Comparison of ENCODE assay signal across 15 cellular contexts in genomic region chr4:88276952-88277710, GRCh38. TPM values are rescaled to one million over a fixed set of nuclear protein-coding genes. Genes with fewer than 3 reads are reported as not detected.
DNase-seq lines count a peak whose midpoint lies in the region; ATAC-seq and TF ChIP-seq lines count a peak whose summit lies in the region.
"Had no signal": no experiment of that assay in that cellular context is flagged by ENCODE, and none has a peak within 500 bp of the region (broad histone marks: within the 10 kb centered on the region; RNA-seq: fewer than 3 reads in every experiment).

No MANE protein-coding gene starts in this region.

- H3K79me1 ChIP-seq in H9 (ENCODE audit: insufficient read depth, low read depth, low read length, poor library complexity, severe bottlenecking), result no peaks in the 10 kb centered on the region

- H3K36me3 ChIP-seq in suprapubic skin, result no peaks in the 10 kb centered on the region

- no peak overlapping the region for H4K5ac ChIP-seq in H9 (ENCODE audit: insufficient read length, low read depth, low read length)

- no peak overlapping the region for H3K14ac ChIP-seq in H9 (ENCODE audit: insufficient read depth, low read length)

- H3K27me3 Mint-ChIP-seq in H9 (ENCODE audit: low read depth) (no peaks in the 10 kb centered on the region), T-helper 17 cell (no peaks in the 10 kb centered on the region), nephron (ENCODE audit: low read depth) (no peaks in the 10 kb centered on the region)
- H3K27me3 Mint-ChIP-seq: activated CD4-positive, alpha-beta T cell treated with anti-CD3 and anti-CD28 coated beads for 36 hours; activated naive CD8-positive, alpha-beta T cell treated with anti-CD3 and anti-CD28 coated beads, Interleukin-2, amount 10 ng/mL, durations not matched to agents 7 days and 5 days; effector memory CD8-positive, alpha-beta T cell had no signal

- no peaks in the 10 kb centered on the region for H3K27me3 ChIP-seq in H9 (ENCODE audit: insufficient read depth, low read length)
- H3K27me3 ChIP-seq in suprapubic skin, result no peaks in the 10 kb centered on the region
- H3K27me3 ChIP-seq: cardiac muscle cell, left lung had no signal

- H3K36me3 Mint-ChIP-seq in H9 (ENCODE audit: insufficient read depth in 1 of 3, low read depth in 3 of 3) (peaks cover 19 to 30% (median 23%) of the 10 kb centered on the region in 3 experiments), T-helper 17 cell (ENCODE audit: low read depth) (peaks cover 2% of the 10 kb centered on the region), nephron (ENCODE audit: low read depth) (peaks cover 36% of the 10 kb centered on the region)

- H3K9me3 Mint-ChIP-seq in H9, result peaks cover 12 to 16% of the 10 kb centered on the region in 2 experiments
- no peaks in the 10 kb centered on the region for H3K9me3 Mint-ChIP-seq in nephron
- H3K9me3 Mint-ChIP-seq: effector memory CD8-positive, alpha-beta T cell had no signal

- H3K18ac ChIP-seq in H9 (ENCODE audit: insufficient read length, low read depth, low read length), result no peak overlapping the region

- no peaks in the 10 kb centered on the region for H3K4me1 ChIP-seq in H9 (ENCODE audit: insufficient read depth, low read length)
- no peaks in the 10 kb centered on the region for H3K4me1 ChIP-seq in suprapubic skin

- H3T11ph ChIP-seq in H9 (ENCODE audit: low read length), result peak overlapping the region; percentile 29

- no peaks in the 10 kb centered on the region for H3K79me2 ChIP-seq in H9 (ENCODE audit: insufficient read depth, low read length)

- no peak for TF ChIP-seq CTCF in H9 (conservative IDR thresholded peaks at IDR 0.05)
- TF ChIP-seq CTCF in nephron (IDR thresholded peaks at IDR 0.05; ENCODE audit: unreplicated experiment in 3 of 3), result no peak
- TF ChIP-seq CTCF in suprapubic skin (IDR thresholded peaks at IDR 0.05), result no peak

- H2AFZ ChIP-seq in H9 (ENCODE audit: low read length), result no peak overlapping the region

- H2BK5ac ChIP-seq in H9 (ENCODE audit: insufficient read length, low read length), result no peak overlapping the region

- no peak overlapping the region for H3K4me2 ChIP-seq in H9 (ENCODE audit: insufficient read depth, insufficient read length, low read length)

- peak overlapping the region; percentile 48 for H3K27ac ChIP-seq in H9 (ENCODE audit: insufficient read length, low read depth, low read length)
- H3K27ac ChIP-seq in suprapubic skin, result no peak overlapping the region
- H3K27ac ChIP-seq: cardiac muscle cell, left lung had no signal

- H3K4me1 Mint-ChIP-seq in H9 (peaks cover 25 to 49% of the 10 kb centered on the region in 2 experiments), T-helper 17 cell (peaks cover 33% of the 10 kb centered on the region), nephron (peaks cover 31% of the 10 kb centered on the region)

- ATAC-seq in T-helper 17 cell (no peak), GM18907 (IDR thresholded peaks at IDR 0.05; ENCODE audit: unreplicated experiment) (no peak)
- ATAC-seq: activated CD4-positive, alpha-beta T cell treated with anti-CD3 and anti-CD28 coated beads for 36 hours; effector memory CD8-positive, alpha-beta T cell; left lung had no signal

- TF ChIP-seq POLR2A in suprapubic skin (IDR thresholded peaks at IDR 0.05), result no peak

- no peak for TF ChIP-seq EP300 in suprapubic skin (IDR thresholded peaks at IDR 0.05)

- H2BK120ac ChIP-seq in H9 (ENCODE audit: low read depth, low read length, poor library complexity, severe bottlenecking), result peak overlapping the region; percentile 26

- H3K56ac ChIP-seq in H9 (ENCODE audit: insufficient read length, low read depth, low read length), result no peak overlapping the region

- H3K23ac ChIP-seq in H9 (ENCODE audit: insufficient read length, low read depth, low read length), result no peak overlapping the region

- peak overlapping the region; percentile 26 for H2BK20ac ChIP-seq in H9 (ENCODE audit: low read depth, low read length, poor library complexity, severe bottlenecking)

- no peaks in the 10 kb centered on the region for H4K20me1 ChIP-seq in H9 (ENCODE audit: control insufficient read depth, insufficient read depth, insufficient read length)

- no peak overlapping the region for H4K8ac ChIP-seq in H9 (replicated peaks; ENCODE audit: insufficient read length, low read depth, low read length)

- H3K9me3 ChIP-seq in H9 (ENCODE audit: control insufficient read depth, low read depth, low read length) (peaks cover 8% of the 10 kb centered on the region), T-helper 17 cell (ENCODE audit: control insufficient read depth, low read length, poor library complexity, severe bottlenecking) (no peaks in the 10 kb centered on the region), suprapubic skin (no peaks in the 10 kb centered on the region)
- H3K9me3 ChIP-seq: left lung had no signal

- DNase-seq in COLO829 (ENCODE audit: low spot score) (peak; percentile 51), H9 (no peak), T-helper 17 cell (no peak), NOMO-1 treated with dmso at 0.1 percent for 144 hours (lab: John Stamatoyannopoulos, UW; ENCODE audit: unreplicated experiment) (no peak), suprapubic skin (ENCODE audit: low spot score in 2 of 2) (no peak)
- DNase-seq: activated CD4-positive, alpha-beta T cell treated with anti-CD3 and anti-CD28 coated beads for 36 hours; activated naive CD8-positive, alpha-beta T cell treated with anti-CD3 and anti-CD28 coated beads, Interleukin-2, amount 10 ng/mL, durations not matched to agents 7 days and 5 days; DMS153; effector memory CD8-positive, alpha-beta T cell; left lung; NCI-H1048; RPMI8226 had no signal

- no peak overlapping the region for H3K4me3 ChIP-seq in suprapubic skin
- H3K4me3 ChIP-seq: cardiac muscle cell, left lung had no signal

- H2AK5ac ChIP-seq in H9 (ENCODE audit: insufficient read length, low read length), result no peak overlapping the region

- no peaks in the 10 kb centered on the region for H3K23me2 ChIP-seq in H9 (ENCODE audit: insufficient read length, low read depth, low read length, poor library complexity, severe bottlenecking)

- H3K4ac ChIP-seq in H9 (ENCODE audit: low read depth, low read length), result no peak overlapping the region

- no peak overlapping the region for H3K4me3 Mint-ChIP-seq in H9
- peak overlapping the region; percentile 33 for H3K4me3 Mint-ChIP-seq in T-helper 17 cell
- peak overlapping the region in 1 of 3 experiments; percentile 43 for H3K4me3 Mint-ChIP-seq in nephron
- H3K4me3 Mint-ChIP-seq: activated CD4-positive, alpha-beta T cell treated with anti-CD3 and anti-CD28 coated beads for 36 hours; activated naive CD8-positive, alpha-beta T cell treated with anti-CD3 and anti-CD28 coated beads, Interleukin-2, amount 10 ng/mL, durations not matched to agents 7 days and 5 days; effector memory CD8-positive, alpha-beta T cell had no signal

- no peak overlapping the region for H2BK12ac ChIP-seq in H9 (ENCODE audit: insufficient read length, low read depth, low read length)

- no peak overlapping the region for H4K91ac ChIP-seq in H9 (ENCODE audit: insufficient read length, low read depth, low read length)

- H3K27ac Mint-ChIP-seq in H9 (peak overlapping the region in 2 of 3 experiments; percentile 31 to 78; a peak in 4 of 7 replicates), T-helper 17 cell (peak overlapping the region; percentile 24), nephron (peak overlapping the region; percentile 32 to 83 (median 44))
- H3K27ac Mint-ChIP-seq: activated CD4-positive, alpha-beta T cell treated with anti-CD3 and anti-CD28 coated beads for 36 hours; activated naive CD8-positive, alpha-beta T cell treated with anti-CD3 and anti-CD28 coated beads, Interleukin-2, amount 10 ng/mL, durations not matched to agents 7 days and 5 days; effector memory CD8-positive, alpha-beta T cell had no signal

- H2BK15ac ChIP-seq in H9 (ENCODE audit: low read depth, low read length), result no peak overlapping the region

- no CpG with 5 or more reads among the region's 8 CpGs for WGBS in H9 (ENCODE audit: extremely low coverage, insufficient read length, low lambda C conversion rate)
- WGBS in suprapubic skin, result 89% methylated on average over 8 of the region's 8 CpGs

- H3K9ac ChIP-seq in H9 (ENCODE audit: extremely low read depth, insufficient read length, low read length), result no peak overlapping the region

RNA-seq across cellular contexts. Expression of gene PPM1K, which starts 7.2 kb away (rescaled TPM):
- 10.2 and 10.4 TPM in 2 replicates for total RNA-seq in H9 (2021)
- 10 to 100 TPM; 77.3 to 91.1 TPM for total RNA-seq in T-helper 17 cell
- total RNA-seq in suprapubic skin, result 10 to 100 TPM in 1 of 4 donors, 1 to 10 TPM in 3; 7.8 to 10.5 (median 9.2) TPM
